ENCODE assay signal across 8 cellular contexts in the genomic region with DNA sequence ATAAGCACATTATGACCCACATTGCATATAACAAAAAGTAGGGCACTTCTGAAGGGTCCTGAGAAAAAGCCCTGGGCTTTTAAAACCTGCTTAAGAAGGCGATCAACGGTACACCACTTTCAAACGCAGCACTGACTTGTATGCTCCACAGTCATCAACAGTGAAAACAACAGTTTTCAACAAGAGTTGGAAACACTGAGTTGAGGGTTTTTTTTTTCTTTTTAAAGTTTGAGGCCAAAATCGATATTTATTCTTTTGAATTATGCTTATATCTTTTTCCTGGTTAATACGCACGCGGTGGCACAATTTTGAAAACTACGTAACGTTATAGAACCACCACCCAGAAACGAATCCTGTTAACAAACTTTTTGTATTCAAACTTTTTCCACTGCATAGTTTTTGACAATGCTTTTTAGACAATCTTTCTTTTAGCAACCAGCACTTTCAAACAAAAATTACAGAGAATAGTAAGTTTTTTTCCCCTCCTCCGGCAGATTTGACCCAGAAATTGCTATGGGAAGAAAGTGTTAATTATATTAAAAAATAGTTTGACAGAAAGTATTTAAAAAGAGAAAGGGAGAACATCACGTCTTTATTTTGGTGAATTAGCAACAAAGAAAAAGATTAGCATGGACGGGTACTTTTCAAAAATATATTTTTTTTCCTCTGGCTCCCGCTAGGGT. TPM values are rescaled to one million over a fixed set of nuclear protein-coding genes. Genes with fewer than 3 reads are reported as not detected.
A peak's percentile ranks its signal among the peaks of the same experiment; 100 is the strongest.
DNase-seq lines count a peak whose midpoint lies in the region; ATAC-seq and TF ChIP-seq lines count a peak whose summit lies in the region.

No MANE protein-coding gene starts in this region.

- H3K36me3 ChIP-seq in kidney epithelial cell (ENCODE audit: control insufficient read depth, insufficient read depth, low read length), result no peaks in the 10 kb centered on the region
- no peaks in the 10 kb centered on the region for H3K36me3 ChIP-seq in subcutaneous abdominal adipose tissue (ENCODE audit: control insufficient read depth in 5 of 5, insufficient read depth in 5 of 5, low read length in 5 of 5)

- ATAC-seq in activated naive CD8-positive, alpha-beta T cell treated with anti-CD3 and anti-CD28 coated beads, Interleukin-2, amount 10 ng/mL, durations not matched to agents 7 days and 5 days (ENCODE audit: low read depth), result no peak
- ATAC-seq in HG03135 (IDR thresholded peaks at IDR 0.05; ENCODE audit: unreplicated experiment), result no peak

- DNase-seq in NCI-H82 (lab: John Stamatoyannopoulos, UW), result peak; percentile 5
- DNase-seq in NCI-H82 treated with DMSO at 0.1 percent for 48 hours (lab: John Stamatoyannopoulos, UW; ENCODE audit: unreplicated experiment), result no peak
- DNase-seq in activated naive CD8-positive, alpha-beta T cell treated with anti-CD3 and anti-CD28 coated beads, Interleukin-2, amount 10 ng/mL, durations not matched to agents 7 days and 5 days, result no peak
- no peak for DNase-seq in kidney epithelial cell (ENCODE audit: low read depth)
- DNase-seq in GM10266 (ENCODE audit: extremely low spot score), result no peak
- no peak for DNase-seq in amniotic stem cell (lab: John Stamatoyannopoulos, UW)

- POLR2A ChIA-PET in activated naive CD8-positive, alpha-beta T cell treated with anti-CD3 and anti-CD28 coated beads, Interleukin-2, amount 10 ng/mL, durations not matched to agents 7 days and 5 days (lab: Charles Lee), result interaction anchor here (0.7 to 5.0 kb wide), 5 partner anchors 62 to 146 kb away, joined by 3 to 77 read pairs (median 9); partner anchors contain the start of gene SGO1

- no peaks in the 10 kb centered on the region for H3K9me3 ChIP-seq in subcutaneous abdominal adipose tissue (ENCODE audit: control insufficient read depth in 5 of 5, low read length in 5 of 5)

- H3K27me3 ChIP-seq in kidney epithelial cell (ENCODE audit: control insufficient read depth, insufficient read depth, low read length) (no peaks in the 10 kb centered on the region), subcutaneous abdominal adipose tissue (ENCODE audit: control insufficient read depth in 5 of 5, insufficient read depth in 4 of 5, low read length in 5 of 5) (no peaks in the 10 kb centered on the region)

- no peaks in the 10 kb centered on the region for H3K27me3 Mint-ChIP-seq in activated naive CD8-positive, alpha-beta T cell treated with anti-CD3 and anti-CD28 coated beads, Interleukin-2, amount 10 ng/mL, durations not matched to agents 7 days and 5 days

- H3K9me3 Mint-ChIP-seq in activated naive CD8-positive, alpha-beta T cell treated with anti-CD3 and anti-CD28 coated beads, Interleukin-2, amount 10 ng/mL, durations not matched to agents 7 days and 5 days, result no peaks in the 10 kb centered on the region

- H3K27ac Mint-ChIP-seq in activated naive CD8-positive, alpha-beta T cell treated with anti-CD3 and anti-CD28 coated beads, Interleukin-2, amount 10 ng/mL, durations not matched to agents 7 days and 5 days, result peak overlapping the region; percentile 98

- H3K36me3 Mint-ChIP-seq in activated naive CD8-positive, alpha-beta T cell treated with anti-CD3 and anti-CD28 coated beads, Interleukin-2, amount 10 ng/mL, durations not matched to agents 7 days and 5 days, result peaks cover 8% of the 10 kb centered on the region

- peak overlapping the region; percentile 85 for H3K27ac ChIP-seq in subcutaneous abdominal adipose tissue (ENCODE audit: low read depth, low read length)

- peak overlapping the region; percentile 46 to 82 (median 77) for H3K9ac ChIP-seq in subcutaneous abdominal adipose tissue (ENCODE audit: low read length in 5 of 5)

- peaks cover 40% of the 10 kb centered on the region for H3K4me1 Mint-ChIP-seq in activated naive CD8-positive, alpha-beta T cell treated with anti-CD3 and anti-CD28 coated beads, Interleukin-2, amount 10 ng/mL, durations not matched to agents 7 days and 5 days

- TF ChIP-seq CTCF in kidney epithelial cell (IDR thresholded peaks at IDR 0.05; ENCODE audit: insufficient read depth, low read length, poor library complexity, severe bottlenecking) (no peak), GM10266 (IDR thresholded peaks at IDR 0.05; ENCODE audit: control insufficient read depth, insufficient read depth, low read depth, missing control alignments) (no peak)

- H3K4me3 Mint-ChIP-seq in activated naive CD8-positive, alpha-beta T cell treated with anti-CD3 and anti-CD28 coated beads, Interleukin-2, amount 10 ng/mL, durations not matched to agents 7 days and 5 days, result peak overlapping the region; percentile 93

- peaks cover 5 to 44% (median 41%) of the 10 kb centered on the region in 5 donors for H3K4me1 ChIP-seq in subcutaneous abdominal adipose tissue (ENCODE audit: control insufficient read depth in 5 of 5, insufficient read depth in 5 of 5, low read length in 5 of 5)

- peak overlapping the region; percentile 55 for H3K4me3 ChIP-seq in kidney epithelial cell (ENCODE audit: low read depth, low read length)
- H3K4me3 ChIP-seq in subcutaneous abdominal adipose tissue (ENCODE audit: low read depth in 1 of 5, low read length in 5 of 5), result peak overlapping the region; percentile 69 to 82 (median 78)

RNA-seq across cellular contexts. Expression of gene KAT2B, which starts 1.0 kb away (rescaled TPM):
- 100 to 1,000 TPM in 1 of 2 experiments, 10 to 100 TPM in 1; 97.8 to 108 TPM for total RNA-seq in activated naive CD8-positive, alpha-beta T cell treated with anti-CD3 and anti-CD28 coated beads, Interleukin-2, amount 10 ng/mL, durations not matched to agents 7 days and 5 days
- 1.8 and 2.2 TPM in 2 replicates for total RNA-seq in kidney epithelial cell

RNA-seq across cellular contexts. Expression of gene PP2D1, which starts 27.2 kb away (rescaled TPM):
- not detected for total RNA-seq in activated naive CD8-positive, alpha-beta T cell treated with anti-CD3 and anti-CD28 coated beads, Interleukin-2, amount 10 ng/mL, durations not matched to agents 7 days and 5 days
- not detected in 2 replicates for total RNA-seq in kidney epithelial cell

Comparison
In these comparisons a context has a peak if more than half of its experiments do, and no peak if none do; other contexts are left out.
1. RNA of gene KAT2B, which starts 1.0 kb away (total RNA-seq): 97.8 to 108 TPM in activated naive CD8-positive, alpha-beta T cell treated with anti-CD3 and anti-CD28 coated beads, Interleukin-2, amount 10 ng/mL, durations not matched to agents 7 days and 5 days; 1.8 to 2.2 TPM in kidney epithelial cell; every median in the first group is over 10 times any median in the second.